In genomic region chr3:34078418-34078817, GRCh38 we compare ENCODE assay signal across 14 cellular contexts.
DNase-seq lines count a peak whose midpoint lies in the region; ATAC-seq and TF ChIP-seq lines count a peak whose summit lies in the region.
"Had no signal": no experiment of that assay in that cellular context is flagged by ENCODE, and none has a peak within 500 bp of the region (broad histone marks: within the 10 kb centered on the region; RNA-seq: fewer than 3 reads in every experiment).

No MANE protein-coding gene starts in this region.

- H3K4me1 ChIP-seq in Karpas-422 (ENCODE audit: low read length): peaks cover 49% of the 10 kb centered on the region
- H3K4me1 ChIP-seq: A549 had no signal

- H3K9me3 ChIP-seq in Karpas-422 (ENCODE audit: low read length): no peaks in the 10 kb centered on the region
- H3K9me3 ChIP-seq: A549 had no signal

- peaks cover 8% of the 10 kb centered on the region for H3K4me1 Mint-ChIP-seq in nephron progenitor cell
- H3K4me1 Mint-ChIP-seq: CD14-positive monocyte had no signal

- no peak for TF ChIP-seq CTCF in nephron progenitor cell (IDR thresholded peaks at IDR 0.05)

- no peaks in the 10 kb centered on the region for H3K27me3 ChIP-seq in Karpas-422 (ENCODE audit: low read length)

- H2AFZ ChIP-seq in Karpas-422 (ENCODE audit: low read length): peak overlapping the region; percentile 60; the same call in 1 of the 2 replicates

- H3K9me3 Mint-ChIP-seq in nephron progenitor cell: peaks cover 21% of the 10 kb centered on the region
- H3K9me3 Mint-ChIP-seq: CD8-positive, alpha-beta T cell had no signal

- DNase-seq in Karpas-422: peak; percentile 34
- peak; percentile 42 for DNase-seq in cerebellar cortex (ENCODE audit: low spot score)
- no peak for DNase-seq in nephron progenitor cell
- peak; percentile 28 for DNase-seq in retina
- DNase-seq in NCI-H1092 treated with DMSO at 0.1 percent for 48 hours (lab: John Stamatoyannopoulos, UW): no peak
- DNase-seq in DMS53 (lab: John Stamatoyannopoulos, UW): no peak
- no peak for DNase-seq in HuH-7.5 (ENCODE audit: low spot score)
- DNase-seq: CD8-positive, alpha-beta T cell; COR-L47; IMR-90 had no signal

- H3K79me2 ChIP-seq in Karpas-422 (ENCODE audit: low read length): no peaks in the 10 kb centered on the region

- H3K9ac ChIP-seq in Karpas-422 (ENCODE audit: low read length): peak overlapping the region; percentile 31; the same call in 1 of the 2 replicates

- H3K4me2 ChIP-seq in Karpas-422 (ENCODE audit: low read depth, low read length, poor library complexity, severe bottlenecking): peak overlapping the region; percentile 67
- H3K4me2 ChIP-seq: A549 had no signal

- H3K36me3 Mint-ChIP-seq in nephron progenitor cell (ENCODE audit: low read depth): no peaks in the 10 kb centered on the region
- H3K36me3 Mint-ChIP-seq: CD14-positive monocyte; CD8-positive, alpha-beta T cell had no signal

- ATAC-seq in GM19324 (IDR thresholded peaks at IDR 0.05; ENCODE audit: low FRiP score, unreplicated experiment): no peak
- ATAC-seq: A549; CD8-positive, alpha-beta T cell; HCT116 had no signal

- H4K20me1 ChIP-seq in Karpas-422 (ENCODE audit: insufficient read depth, low read depth, low read length): no peaks in the 10 kb centered on the region

- H3K4me3 Mint-ChIP-seq in nephron progenitor cell: no peak overlapping the region
- H3K4me3 Mint-ChIP-seq: CD14-positive monocyte; CD8-positive, alpha-beta T cell had no signal

- peak overlapping the region; percentile 30 for H3K27ac Mint-ChIP-seq in nephron progenitor cell
- H3K27ac Mint-ChIP-seq: CD14-positive monocyte; CD8-positive, alpha-beta T cell had no signal

- H3K4me3 ChIP-seq in Karpas-422 (ENCODE audit: low read length): no peak overlapping the region
- H3K4me3 ChIP-seq: A549 had no signal

- H3K27me3 Mint-ChIP-seq in nephron progenitor cell (ENCODE audit: low read depth, poor library complexity): peaks cover 6% of the 10 kb centered on the region

- H3K36me3 ChIP-seq in Karpas-422 (ENCODE audit: insufficient read depth, low read length): no peaks in the 10 kb centered on the region

- H3K9me2 ChIP-seq in Karpas-422 (replicated peaks; ENCODE audit: insufficient read depth, low read length): no peaks in the 10 kb centered on the region

- H3K27ac ChIP-seq in Karpas-422 (ENCODE audit: low read length): peak overlapping the region; percentile 73
- H3K27ac ChIP-seq: A549 had no signal

Comparison
In these comparisons a context has a peak if more than half of its experiments do, and no peak if none do; other contexts are left out.
1. DNase-seq: peak in Karpas-422 (single experiment), cerebellar cortex (single experiment) and retina (single experiment); none in nephron progenitor cell (single experiment), NCI-H1092 treated with DMSO at 0.1 percent for 48 hours (single experiment), DMS53 (single experiment) and HuH-7.5 (single experiment).